Comparison of ENCODE assay signal across 1 cellular context in genomic region chr21:46322351-46323226, GRCh38.
TF ChIP-seq lines count a peak whose summit lies in the region.

No MANE protein-coding gene starts in this region.

TF ChIP-seq in K562, 482 proteins besides CTCF, POLR2A, EP300 and RAD21 (continues in another document):
- TF ChIP-seq ZNF589 (CRISPR knock-in tag; IDR thresholded peaks at IDR 0.05; ENCODE audit: low read depth) = no peak
- no peak for TF ChIP-seq THAP12 (CRISPR knock-in tag; IDR thresholded peaks at IDR 0.05)
- no peak for TF ChIP-seq SRSF7 (optimal IDR thresholded peaks at IDR 0.05; ENCODE audit: low read depth, low read length)
- TF ChIP-seq LCOR (CRISPR knock-in tag; IDR thresholded peaks at IDR 0.05) = no peak
- peak; percentile 68 for TF ChIP-seq EGR1 (conservative IDR thresholded peaks at IDR 0.05)
- peak; percentile 19; the same call in 1 of the 2 replicates for TF ChIP-seq CXXC5 (CRISPR knock-in tag; IDR thresholded peaks at IDR 0.05)
- 0 out of 2 replicates have a peak, but pooled peaks have one; percentile 14 for TF ChIP-seq POLR2AphosphoS5 (IDR thresholded peaks at IDR 0.05; ENCODE audit: control insufficient read depth, insufficient read depth, low read depth, low read length)
- TF ChIP-seq NFATC3 (IDR thresholded peaks at IDR 0.05) = no peak
- no peak for TF ChIP-seq TCF3 (CRISPR knock-in tag; IDR thresholded peaks at IDR 0.05)
- TF ChIP-seq CEBPB (tag; IDR thresholded peaks at IDR 0.05) = no peak
- 0 out of 2 replicates have a peak, but pooled peaks have one; percentile 3 for TF ChIP-seq SMARCE1 (IDR thresholded peaks at IDR 0.05)
- TF ChIP-seq IRF2 (CRISPR knock-in tag; IDR thresholded peaks at IDR 0.05) = no peak
- peak; percentile 82 for TF ChIP-seq RBFOX2 (IDR thresholded peaks at IDR 0.05; ENCODE audit: low read depth, low read length)
- TF ChIP-seq ZC3H8 (IDR thresholded peaks at IDR 0.05) = no peak
- no peak for TF ChIP-seq NR2F6 (CRISPR knock-in tag; IDR thresholded peaks at IDR 0.05)
- TF ChIP-seq ZNF583 (CRISPR knock-in tag; IDR thresholded peaks at IDR 0.05) = no peak
- TF ChIP-seq CREB1 (IDR thresholded peaks at IDR 0.05) = peak; percentile 23; the same call in 1 of the 2 replicates
- no peak for TF ChIP-seq CREB1 (CRISPR knock-in tag; IDR thresholded peaks at IDR 0.05)
- no peak for TF ChIP-seq ZNF24 (IDR thresholded peaks at IDR 0.05)
- TF ChIP-seq ZBTB26 (CRISPR knock-in tag; IDR thresholded peaks at IDR 0.05) = no peak
- no peak for TF ChIP-seq OTX1 (CRISPR knock-in tag; IDR thresholded peaks at IDR 0.05)
- no peak for TF ChIP-seq TEAD4 (IDR thresholded peaks at IDR 0.05; ENCODE audit: low read length)
- 0 out of 2 replicates have a peak, but pooled peaks have one; percentile 60 for TF ChIP-seq TEAD4 (CRISPR knock-in tag; IDR thresholded peaks at IDR 0.05; ENCODE audit: borderline replicate concordance)
- TF ChIP-seq ZNF507 (tag; conservative IDR thresholded peaks at IDR 0.05) = no peak
- TF ChIP-seq HES1 (IDR thresholded peaks at IDR 0.05; ENCODE audit: low read depth) = no peak
- no peak; a peak in 1 of 4 replicates for TF ChIP-seq SRF (CRISPR knock-in tag; IDR thresholded peaks at IDR 0.05)
- TF ChIP-seq CLOCK (CRISPR knock-in tag; IDR thresholded peaks at IDR 0.05; ENCODE audit: borderline replicate concordance) = no peak
- no peak for TF ChIP-seq ZNF644 (tag; IDR thresholded peaks at IDR 0.05; ENCODE audit: low read depth)
- 0 out of 2 replicates have a peak, but pooled peaks have one; percentile 13 for TF ChIP-seq ELF4 (CRISPR knock-in tag; IDR thresholded peaks at IDR 0.05)
- TF ChIP-seq RFX1 (IDR thresholded peaks at IDR 0.05) = no peak
- peak; percentile 82 for TF ChIP-seq CHD1 (IDR thresholded peaks at IDR 0.05; ENCODE audit: low read length)
- no peak for TF ChIP-seq TSC22D4 (tag; IDR thresholded peaks at IDR 0.05)
- no peak for TF ChIP-seq DDX20 (tag; IDR thresholded peaks at IDR 0.05; ENCODE audit: low read depth)
- peak; percentile 14 to 30 for TF ChIP-seq E2F6 (IDR thresholded peaks at IDR 0.05; ENCODE audit: borderline replicate concordance in 1 of 2, extremely low read depth in 1 of 2, insufficient read depth in 1 of 2, insufficient read length in 1 of 2, low read depth in 1 of 2, low read length in 1 of 2, poor library complexity in 1 of 2, severe bottlenecking in 1 of 2)
- no peak for TF ChIP-seq CGGBP1 (CRISPR knock-in tag; IDR thresholded peaks at IDR 0.05)
- no peak for TF ChIP-seq POLR2B (IDR thresholded peaks at IDR 0.05; ENCODE audit: low read depth, partially characterized antibody)
- TF ChIP-seq AFF4 (CRISPR knock-in tag; IDR thresholded peaks at IDR 0.05) = no peak
- 0 out of 2 replicates have a peak, but pooled peaks have one; percentile 38 for TF ChIP-seq TOE1 (IDR thresholded peaks at IDR 0.05; ENCODE audit: borderline replicate concordance)
- peak; percentile 80; the same call in 1 of the 2 replicates for TF ChIP-seq TOE1 (CRISPR knock-in tag; IDR thresholded peaks at IDR 0.05; ENCODE audit: borderline replicate concordance, low read depth)
- no peak for TF ChIP-seq ZNF277 (CRISPR knock-in tag; IDR thresholded peaks at IDR 0.05; ENCODE audit: borderline replicate concordance)
- TF ChIP-seq FOSL1 (tag; conservative IDR thresholded peaks at IDR 0.05) = no peak
- peak; percentile 73; the same call in 1 of the 2 replicates for TF ChIP-seq CEBPG (CRISPR knock-in tag; IDR thresholded peaks at IDR 0.05)
- peak in 1 of 2 experiments; percentile 49; a peak in 2 of 4 replicates for TF ChIP-seq CEBPG (tag; conservative IDR thresholded peaks at IDR 0.05 in 1 of 2, IDR thresholded peaks at IDR 0.05 in 1 of 2)
- TF ChIP-seq RREB1 (CRISPR knock-in tag; IDR thresholded peaks at IDR 0.05) = 0 out of 2 replicates have a peak, but pooled peaks have one; percentile 30
- peak; percentile 77 for TF ChIP-seq TFAP4 (CRISPR knock-in tag; IDR thresholded peaks at IDR 0.05; ENCODE audit: borderline replicate concordance)
- TF ChIP-seq GABPB1 (CRISPR knock-in tag; IDR thresholded peaks at IDR 0.05) = no peak
